Comparison of ENCODE assay signal across 19 cellular contexts in the genomic region with DNA sequence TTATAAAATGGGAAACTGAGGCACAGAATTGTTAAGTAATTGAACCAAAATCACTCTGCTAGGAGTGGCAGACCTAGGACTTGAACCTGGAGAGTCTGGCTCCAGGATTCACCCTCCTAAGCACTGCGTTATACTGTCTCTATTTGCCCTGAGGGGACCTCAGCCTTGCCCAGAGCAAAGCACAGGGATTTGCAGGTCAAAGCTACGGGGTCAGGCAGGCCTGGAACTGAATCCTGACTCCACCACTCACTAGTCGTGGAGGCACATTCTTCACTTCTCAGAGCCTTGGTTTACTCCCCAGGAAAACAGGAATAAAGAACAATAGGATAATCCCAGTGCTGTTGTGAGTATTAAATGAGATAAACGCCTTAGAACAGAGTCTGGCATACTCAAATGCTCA. TPM values are rescaled to one million over a fixed set of nuclear protein-coding genes. Genes with fewer than 3 reads are reported as not detected.
DNase-seq lines count a peak whose midpoint lies in the region; TF ChIP-seq lines count a peak whose summit lies in the region.
"Had no signal": no experiment of that assay in that cellular context is flagged by ENCODE, and none has a peak within 500 bp of the region (broad histone marks: within the 10 kb centered on the region; RNA-seq: fewer than 3 reads in every experiment).

No MANE protein-coding gene starts in this region.

- no peak for TF ChIP-seq EP300 in tibial nerve (IDR thresholded peaks at IDR 0.05)

- no peak for TF ChIP-seq CTCF in WERI-Rb-1 (IDR thresholded peaks at IDR 0.05; ENCODE audit: low read depth, low read length)
- TF ChIP-seq CTCF in spleen (IDR thresholded peaks at IDR 0.05 in 8 of 11, conservative IDR thresholded peaks at IDR 0.05 in 3 of 11): no peak
- TF ChIP-seq CTCF in tibial nerve (IDR thresholded peaks at IDR 0.05): no peak
- TF ChIP-seq CTCF in testis (IDR thresholded peaks at IDR 0.05): no peak

- WGBS in spleen, 5 donors: 53 to 64% (median 56%) methylated on average over 4 of the region's 4 CpGs
- WGBS in tibial nerve, 2 donors: 35 to 42% methylated on average over 4 of the region's 4 CpGs
- 43 to 56% methylated on average over 4 of the region's 4 CpGs for WGBS in testis, 2 donors

- DNase-seq in H7: peak; percentile 24
- peak; percentile 70 for DNase-seq in NCI-H82 (lab: John Stamatoyannopoulos, UW)
- peak; percentile 50 for DNase-seq in WERI-Rb-1
- DNase-seq in spleen: peak; percentile 22
- DNase-seq in caudate nucleus (lab: John Stamatoyannopoulos, UW): no peak
- DNase-seq in tibial nerve (ENCODE audit: low spot score in 2 of 2): no peak
- no peak for DNase-seq in testis
- DNase-seq: C1 segment of cervical spinal cord; Calu3; CD4-positive, alpha-beta memory T cell; COR-L47; DMS153; DND-41; GOT3; H9; HFFc6 had no signal

- no peak for TF ChIP-seq POLR2A in spleen (IDR thresholded peaks at IDR 0.05)
- no peak for TF ChIP-seq POLR2A in tibial nerve (IDR thresholded peaks at IDR 0.05)
- no peak for TF ChIP-seq POLR2A in testis (IDR thresholded peaks at IDR 0.05)

- H3K4me3 ChIP-seq in H7 (ENCODE audit: insufficient read depth, low read depth, low read length): no peak overlapping the region
- H3K4me3 ChIP-seq in WERI-Rb-1 (ENCODE audit: low read depth, low read length): no peak overlapping the region
- no peak overlapping the region for H3K4me3 ChIP-seq in spleen
- H3K4me3 ChIP-seq in tibial nerve: no peak overlapping the region
- no peak overlapping the region for H3K4me3 ChIP-seq in testis

- peak overlapping the region; percentile 49 for H3K27ac ChIP-seq in WERI-Rb-1
- no peak overlapping the region for H3K27ac ChIP-seq in spleen
- no peak overlapping the region for H3K27ac ChIP-seq in caudate nucleus (ENCODE audit: low read depth, low read length)
- H3K27ac ChIP-seq in tibial nerve: peak overlapping the region in 1 of 4 donors; percentile 15
- no peak overlapping the region for H3K27ac ChIP-seq in testis

- H3K9me3 ChIP-seq in WERI-Rb-1 (ENCODE audit: severe bottlenecking): no peaks in the 10 kb centered on the region
- H3K9me3 ChIP-seq in spleen: no peaks in the 10 kb centered on the region
- H3K9me3 ChIP-seq in tibial nerve: no peaks in the 10 kb centered on the region
- H3K9me3 ChIP-seq in testis: no peaks in the 10 kb centered on the region

- H3K27me3 ChIP-seq in H7 (ENCODE audit: control insufficient read depth, insufficient read depth, low read length) (no peaks in the 10 kb centered on the region; the same call in 1 of the 2 replicates), WERI-Rb-1 (ENCODE audit: insufficient read depth, low read depth, severe bottlenecking) (no peaks in the 10 kb centered on the region), spleen (replicated peaks in 1 of 7) (peaks cover 0 to 38% (median 0%) of the 10 kb centered on the region in 7 donors), tibial nerve (peaks cover 0 to 26% of the 10 kb centered on the region in 2 donors), testis (no peaks in the 10 kb centered on the region)

- H3K4me1 ChIP-seq in spleen: no peaks in the 10 kb centered on the region
- H3K4me1 ChIP-seq in tibial nerve: no peaks in the 10 kb centered on the region
- H3K4me1 ChIP-seq in testis: peaks cover 22% of the 10 kb centered on the region

- no peaks in the 10 kb centered on the region for H3K36me3 ChIP-seq in H7 (replicated peaks; ENCODE audit: control insufficient read depth, insufficient read depth, low read length)
- H3K36me3 ChIP-seq in WERI-Rb-1: peaks cover 16% of the 10 kb centered on the region
- H3K36me3 ChIP-seq in spleen: no peaks in the 10 kb centered on the region
- no peaks in the 10 kb centered on the region for H3K36me3 ChIP-seq in tibial nerve
- no peaks in the 10 kb centered on the region for H3K36me3 ChIP-seq in testis (ENCODE audit: low read depth, missing control alignments)

- intact Hi-C loops in spleen (cut with DNase I; ENCODE audit: low total_unique reads) (no loop called here), testis (cut with DNase I; ENCODE audit: low total_unique reads) (no loop called here)

RNA-seq across cellular contexts. Expression of gene KCNK15, which starts 19.4 kb away (rescaled TPM):
- total RNA-seq in H7 (2014; rRNA removed; shearing (Covaris generic)): 0.14 TPM in 1 of 2 replicates, not detected in the other
- total RNA-seq in spleen: under 1 TPM in 5 of 7 donors, not detected in 2; 0.17 to 0.92 (median 0.47) TPM
- polyA plus RNA-seq in spleen: under 1 TPM in 2 of 3 donors, not detected in 1; 0.06 to 0.08 TPM
- total RNA-seq in tibial nerve: 1 to 10 TPM in 3 of 4 donors, under 1 TPM in 1; 0.87 to 6.0 (median 1.5) TPM
- total RNA-seq in testis: 10 to 100 TPM; 16.9 to 23.4 TPM
- polyA plus RNA-seq in testis (ENCODE audit: insufficient read depth, low read depth, low replicate concordance): 4.4 TPM
- total RNA-seq: A172; A673; CD4-positive, alpha-beta memory T cell had no signal
- polyA plus RNA-seq: CD4-positive, alpha-beta memory T cell had no signal

RNA-seq across cellular contexts. Expression of gene RIMS4, which starts 45.3 kb away (rescaled TPM):
- total RNA-seq in H7 (2014; rRNA removed; shearing (Covaris generic)): 2.7 and 3.1 TPM in 2 replicates
- total RNA-seq in spleen (not detected), tibial nerve (1 to 10 TPM in 2 of 4 donors, under 1 TPM in 2; 0.21 to 4.7 (median 1.7) TPM), testis (10 to 100 TPM; 29.7 to 72.1 TPM)
- polyA plus RNA-seq in spleen (under 1 TPM in 2 of 3 donors, not detected in 1; under 0.01 to 0.02 TPM), testis (ENCODE audit: insufficient read depth, low read depth, low replicate concordance) (32.1 TPM)
- total RNA-seq: CD4-positive, alpha-beta memory T cell; HFFc6 had no signal
- polyA plus RNA-seq: BJ; CD4-positive, alpha-beta memory T cell had no signal

RNA-seq across cellular contexts. Expression of gene CCN5, which starts 49.9 kb away (rescaled TPM):
- total RNA-seq in H7 (2014; rRNA removed; shearing (Covaris generic)): not detected in 2 replicates
- total RNA-seq in spleen (1 to 10 TPM in 4 of 7 donors, under 1 TPM in 2, not detected in 1; 0.51 to 7.4 (median 1.5) TPM), tibial nerve (1,000 to 10,000 TPM in 1 of 4 donors, 100 to 1,000 TPM in 2, 10 to 100 TPM in 1; 84.0 to 1,826 (median 378) TPM), testis (100 to 1,000 TPM in 1 of 2 donors, 10 to 100 TPM in 1; 37.0 to 152 TPM)
- polyA plus RNA-seq in spleen (10 to 100 TPM in 1 of 3 donors, 1 to 10 TPM in 2; 1.3 to 10.6 (median 5.7) TPM), testis (ENCODE audit: insufficient read depth, low read depth, low replicate concordance) (52.0 TPM)
- total RNA-seq: A172; A673; CD4-positive, alpha-beta memory T cell; H9 had no signal
- polyA plus RNA-seq: CD4-positive, alpha-beta memory T cell had no signal

Comparison
In these comparisons a context has a peak if more than half of its experiments do, and no peak if none do; other contexts are left out.
1. DNase-seq: peak in H7 (single experiment), NCI-H82 (single experiment), WERI-Rb-1 (single experiment) and spleen (single experiment); none in caudate nucleus (0 of 61), tibial nerve (0 of 2) and testis (single experiment).
2. RNA of gene CCN5, which starts 49.9 kb away (total RNA-seq): 84.0 to 1,826 TPM in tibial nerve and 37.0 to 152 TPM in testis; 0.51 to 7.4 TPM in spleen and not detected in H7; every median in the first group is over 4 times any median in the second.